27 cellular contexts compared by ENCODE assay signal in genomic region chrX:125952973-125953372, GRCh38.
"Had no signal": no experiment of that assay in that cellular context is flagged by ENCODE, and none has a peak within 500 bp of the region (broad histone marks: within the 10 kb centered on the region; RNA-seq: fewer than 3 reads in every experiment).

No MANE protein-coding gene starts in this region.

- H3K4me1 Mint-ChIP-seq: endodermal cell, mesothelial cell of epicardium, naive B cell had no signal

- H3K4me1 ChIP-seq: colonic mucosa, esophagus squamous epithelium, gastrocnemius medialis, heart right ventricle, left lung, lower lobe of right lung had no signal

- H3K36me3 Mint-ChIP-seq: mesothelial cell of epicardium, naive B cell had no signal

- H3K4me3 ChIP-seq: colonic mucosa, esophagus squamous epithelium, gastrocnemius medialis, heart right ventricle, left lung, lower lobe of right lung, mucosa of descending colon had no signal

- H3K27me3 ChIP-seq: colonic mucosa, esophagus squamous epithelium, gastrocnemius medialis, heart right ventricle, left lung had no signal

- ATAC-seq: effector memory CD8-positive, alpha-beta T cell; esophagus mucosa; gastrocnemius medialis; heart right ventricle; left cardiac atrium; left lung; left ventricle myocardium superior; lower lobe of right lung; mucosa of descending colon had no signal

- H3K36me3 ChIP-seq: colonic mucosa, esophagus squamous epithelium, gastrocnemius medialis, heart right ventricle, left lung, lower lobe of right lung had no signal

- H3K9me3 ChIP-seq: colonic mucosa, esophagus squamous epithelium, gastrocnemius medialis, heart right ventricle, left lung, lower lobe of right lung, mucosa of descending colon had no signal

- H3K27me3 Mint-ChIP-seq: dendritic cell treated with granulocyte-macrophage colony-stimulating factor and Interleukin-4, amounts not matched to agents 40 ng/mL and 50 ng/mL, for 4 days; effector memory CD8-positive, alpha-beta T cell; naive B cell had no signal

- H3K27ac ChIP-seq: colonic mucosa, epithelial cell of prostate, esophagus squamous epithelium, gastrocnemius medialis, heart right ventricle, left lung, lower lobe of right lung had no signal

- H3K4me3 Mint-ChIP-seq: dendritic cell treated with granulocyte-macrophage colony-stimulating factor and Interleukin-4, amounts not matched to agents 40 ng/mL and 50 ng/mL, for 4 days; effector memory CD8-positive, alpha-beta T cell; endodermal cell; mesothelial cell of epicardium; naive B cell had no signal

- H3K27ac Mint-ChIP-seq: dendritic cell treated with granulocyte-macrophage colony-stimulating factor and Interleukin-4, amounts not matched to agents 40 ng/mL and 50 ng/mL, for 4 days; effector memory CD8-positive, alpha-beta T cell; endodermal cell; mesothelial cell of epicardium; naive B cell had no signal

- FAIRE-seq: islet of Langerhans, keratinocyte had no signal

- DNase-seq: colonic mucosa; cortex of kidney; effector CD8-positive, alpha-beta T cell; effector memory CD8-positive, alpha-beta T cell; endodermal cell; erythroblast; esophagus squamous epithelium; foreskin fibroblast; foreskin melanocyte; gastrocnemius medialis; glutamatergic neuron; head of caudate nucleus; heart right ventricle; hippocampal formation; left cardiac atrium; left lung; left ventricle myocardium superior; lower lobe of right lung; mesenchymal stem cell; mucosa of descending colon; naive B cell had no signal

- H3K9me3 Mint-ChIP-seq: dendritic cell treated with granulocyte-macrophage colony-stimulating factor and Interleukin-4, amounts not matched to agents 40 ng/mL and 50 ng/mL, for 4 days; endodermal cell had no signal
